21 cellular contexts compared by ENCODE assay signal in genomic region chr5:1367149-1367548, GRCh38.
"Had no signal": no experiment of that assay in that cellular context is flagged by ENCODE, and none has a peak within 500 bp of the region (broad histone marks: within the 10 kb centered on the region; RNA-seq: fewer than 3 reads in every experiment).

No MANE protein-coding gene starts in this region.

- H3K27ac Mint-ChIP-seq: activated naive CD8-positive, alpha-beta T cell treated with anti-CD3 and anti-CD28 coated beads, Interleukin-2, amount 10 ng/mL, durations not matched to agents 7 days and 5 days; activated T-helper 17 cell treated with anti-CD3 and anti-CD28 coated beads, Interleukin-2, amount 50 U/mL, for 72 hours; endodermal cell; nephron; stimulated activated naive CD8-positive, alpha-beta T cell treated with anti-CD3 and anti-CD28 coated beads, Interleukin-15, Interleukin-2, amounts not matched to agents 100 ng/mL and 50 ng/mL, for 24 hours had no signal

- H3K36me3 Mint-ChIP-seq: activated naive CD8-positive, alpha-beta T cell treated with anti-CD3 and anti-CD28 coated beads, Interleukin-2, amount 10 ng/mL, durations not matched to agents 7 days and 5 days had no signal

- H3K9me3 Mint-ChIP-seq: activated naive CD8-positive, alpha-beta T cell treated with anti-CD3 and anti-CD28 coated beads, Interleukin-2, amount 10 ng/mL, durations not matched to agents 7 days and 5 days; activated T-helper 17 cell treated with anti-CD3 and anti-CD28 coated beads, Interleukin-2, amount 50 U/mL, for 72 hours; endodermal cell; nephron; stimulated activated naive CD8-positive, alpha-beta T cell treated with anti-CD3 and anti-CD28 coated beads, Interleukin-15, Interleukin-2, amounts not matched to agents 100 ng/mL and 50 ng/mL, for 24 hours had no signal

- H3K9me3 ChIP-seq: breast epithelium, esophagus squamous epithelium, gastrocnemius medialis, heart left ventricle, neutrophil, pancreas, psoas muscle, right atrium auricular region, tibial artery had no signal

- H3K4me3 ChIP-seq: breast epithelium, coronary artery, esophagus squamous epithelium, gastrocnemius medialis, heart left ventricle, pancreas, psoas muscle, right atrium auricular region, tibial artery had no signal

- H3K36me3 ChIP-seq: breast epithelium, esophagus squamous epithelium, gastrocnemius medialis, heart left ventricle, neutrophil, pancreas, right atrium auricular region, tibial artery had no signal

- H3K27ac ChIP-seq: breast epithelium, coronary artery, esophagus squamous epithelium, gastrocnemius medialis, heart left ventricle, neutrophil, pancreas, psoas muscle, right atrium auricular region, tibial artery had no signal

- H3K27me3 ChIP-seq: pancreas, right atrium auricular region had no signal

- H3K4me1 ChIP-seq: breast epithelium, esophagus squamous epithelium, gastrocnemius medialis, heart left ventricle, pancreas, psoas muscle, right atrium auricular region, tibial artery had no signal

- DNase-seq: activated naive CD4-positive, alpha-beta T cell treated with Interleukin-2 at 50 U/mL for 16 hours; activated naive CD8-positive, alpha-beta T cell treated with anti-CD3 and anti-CD28 coated beads, Interleukin-2, amount 10 ng/mL, durations not matched to agents 7 days and 5 days; activated T-cell treated with anti-CD3 and anti-CD28 coated beads, Interleukin-2, amount 50 U/mL, for 1 hour; amniotic stem cell; endodermal cell; esophagus squamous epithelium; gastrocnemius medialis; heart left ventricle; pancreas; psoas muscle; stimulated activated CD4-positive, alpha-beta T cell treated with anti-CD3 and anti-CD28 coated beads, Interleukin-4, amount 100 ng/mL, for 24 hours; substantia nigra; T-helper 9 cell; tibial artery had no signal

- ATAC-seq: activated T-helper 17 cell treated with anti-CD3 and anti-CD28 coated beads, Interleukin-2, amount 50 U/mL, for 72 hours; gastrocnemius medialis; heart left ventricle; pancreas; psoas muscle had no signal

- H3K4me3 Mint-ChIP-seq: activated naive CD8-positive, alpha-beta T cell treated with anti-CD3 and anti-CD28 coated beads, Interleukin-2, amount 10 ng/mL, durations not matched to agents 7 days and 5 days; activated T-helper 17 cell treated with anti-CD3 and anti-CD28 coated beads, Interleukin-2, amount 50 U/mL, for 72 hours; endodermal cell; nephron; stimulated activated naive CD8-positive, alpha-beta T cell treated with anti-CD3 and anti-CD28 coated beads, Interleukin-15, Interleukin-2, amounts not matched to agents 100 ng/mL and 50 ng/mL, for 24 hours had no signal

- H3K4me1 Mint-ChIP-seq: activated naive CD8-positive, alpha-beta T cell treated with anti-CD3 and anti-CD28 coated beads, Interleukin-2, amount 10 ng/mL, durations not matched to agents 7 days and 5 days; activated T-helper 17 cell treated with anti-CD3 and anti-CD28 coated beads, Interleukin-2, amount 50 U/mL, for 72 hours; endodermal cell; nephron had no signal
